ENCODE assay signal across 13 cellular contexts in the genomic region with DNA sequence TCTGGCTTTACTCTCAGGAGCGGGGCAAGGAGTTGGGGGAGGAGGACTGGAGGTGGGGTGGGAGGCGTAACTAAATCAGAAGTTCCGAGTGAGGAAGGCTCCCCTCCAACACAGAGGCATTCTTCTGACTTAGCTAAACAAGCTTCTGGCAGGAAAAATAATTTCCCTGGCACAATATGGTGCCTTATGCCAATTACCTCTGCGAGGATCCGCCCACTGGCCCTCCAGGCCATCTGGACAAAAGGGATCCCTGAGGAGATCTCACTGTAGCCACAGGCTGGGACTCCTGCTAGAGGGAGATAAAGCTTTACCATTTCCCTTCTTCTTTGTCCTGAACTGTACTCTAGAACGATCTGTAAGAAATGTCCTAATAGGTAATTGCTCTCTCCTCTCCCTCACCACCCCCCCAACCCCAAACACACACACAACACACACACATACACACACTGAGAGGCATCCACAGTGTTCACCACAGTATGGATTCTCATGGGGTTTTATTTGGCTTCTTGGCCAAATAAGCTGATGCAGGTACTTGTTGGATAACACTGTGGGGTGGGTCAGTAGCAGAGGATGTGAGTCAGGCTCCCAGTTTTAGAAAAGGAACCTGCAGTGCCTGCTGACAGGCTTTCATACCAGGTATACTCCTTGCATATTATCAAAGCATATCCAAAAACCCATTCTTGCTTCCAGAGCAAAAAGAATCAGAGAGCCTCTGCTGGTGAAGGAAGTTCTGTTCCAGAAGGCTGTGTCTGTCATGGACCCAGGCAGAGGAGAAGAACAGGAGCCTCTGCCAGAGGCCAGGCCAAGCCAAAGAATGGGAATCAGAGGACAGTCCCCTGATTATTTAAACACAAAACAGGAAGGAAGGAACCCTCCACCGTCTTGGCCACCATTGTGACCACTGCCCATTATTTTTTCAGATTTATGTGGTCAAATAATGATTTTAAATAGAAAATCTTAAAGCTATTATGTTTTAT.
DNase-seq lines count a peak whose midpoint lies in the region; ATAC-seq and TF ChIP-seq lines count a peak whose summit lies in the region.
"Had no signal": no experiment of that assay in that cellular context is flagged by ENCODE, and none has a peak within 500 bp of the region (broad histone marks: within the 10 kb centered on the region; RNA-seq: fewer than 3 reads in every experiment).

No MANE protein-coding gene starts in this region.

- no peaks in the 10 kb centered on the region for H3K79me2 ChIP-seq in mammary epithelial cell (ENCODE audit: insufficient read depth, low read length)

- H3K36me3 ChIP-seq in mammary epithelial cell (ENCODE audit: insufficient read depth, low read length): no peaks in the 10 kb centered on the region
- no peaks in the 10 kb centered on the region for H3K36me3 ChIP-seq in mucosa of descending colon (ENCODE audit: low read depth)
- H3K36me3 ChIP-seq: SJSA1 had no signal

- no peaks in the 10 kb centered on the region for H3K4me1 Mint-ChIP-seq in activated CD4-positive, alpha-beta T cell treated with anti-CD3 and anti-CD28 coated beads, Interleukin-2, amount 10 ng/mL, durations not matched to agents 7 days and 5 days

- peaks cover 6% of the 10 kb centered on the region for H3K27me3 Mint-ChIP-seq in activated CD4-positive, alpha-beta T cell treated with anti-CD3 and anti-CD28 coated beads, Interleukin-2, amount 10 ng/mL, durations not matched to agents 7 days and 5 days

- in situ Hi-C loops in mammary epithelial cell (cut with MboI; ENCODE audit: low sequenced_read_pairs in 2 of 2): no loop called here

- TF ChIP-seq CTCF in mammary epithelial cell (conservative IDR thresholded peaks at IDR 0.05 in 1 of 2, IDR thresholded peaks at IDR 0.05 in 1 of 2; ENCODE audit: extremely low read depth in 1 of 2, insufficient read depth in 1 of 2, low read depth in 1 of 2, low read length in 2 of 2): peak in 1 of 2 donors; percentile 7
- TF ChIP-seq CTCF in mucosa of descending colon (IDR thresholded peaks at IDR 0.05): no peak

- no peak overlapping the region for H3K4me3 ChIP-seq in mammary epithelial cell (replicated peaks in 1 of 3; ENCODE audit: insufficient read depth in 1 of 3, low read depth in 2 of 3, low read length in 3 of 3)
- no peak overlapping the region for H3K4me3 ChIP-seq in right cardiac atrium (ENCODE audit: low read length)
- H3K4me3 ChIP-seq in mucosa of descending colon: no peak overlapping the region
- H3K4me3 ChIP-seq: coronary artery, SJSA1 had no signal

- H3K27ac Mint-ChIP-seq in activated CD4-positive, alpha-beta T cell treated with anti-CD3 and anti-CD28 coated beads, Interleukin-2, amount 10 ng/mL, durations not matched to agents 7 days and 5 days: no peak overlapping the region

- DNase-seq in DMS 273 (lab: John Stamatoyannopoulos, UW; ENCODE audit: unreplicated experiment) (peak; percentile 97), NCI-H2171 (lab: John Stamatoyannopoulos, UW) (peak; percentile 33), mammary epithelial cell (peak; percentile 77), right cardiac atrium (peak in 1 of 3 donors; percentile 59), mucosa of descending colon (no peak)
- no peak for DNase-seq in stimulated activated naive CD4-positive, alpha-beta T cell (lab: John Stamatoyannopoulos, UW)
- no peak for DNase-seq in activated CD4-positive, alpha-beta T cell treated with anti-CD3 and anti-CD28 coated beads, Interleukin-2, amount 10 ng/mL, durations not matched to agents 7 days and 5 days
- DNase-seq: activated CD8-positive, alpha-beta memory T cell treated with anti-CD3 and anti-CD28 coated beads, Interleukin-2, amount 50 U/mL, for 48 hours; DMS153; MV-4-11 had no signal

- H3K36me3 Mint-ChIP-seq in activated CD4-positive, alpha-beta T cell treated with anti-CD3 and anti-CD28 coated beads, Interleukin-2, amount 10 ng/mL, durations not matched to agents 7 days and 5 days (ENCODE audit: low read depth): no peaks in the 10 kb centered on the region

- H3K9me3 ChIP-seq in mammary epithelial cell (replicated peaks; ENCODE audit: insufficient read depth, low read length) (no peaks in the 10 kb centered on the region), right cardiac atrium (ENCODE audit: control insufficient read depth, low read length) (no peaks in the 10 kb centered on the region), mucosa of descending colon (no peaks in the 10 kb centered on the region)
- H3K9me3 ChIP-seq: SJSA1 had no signal

- H3K4me1 ChIP-seq in mammary epithelial cell (ENCODE audit: insufficient read depth, low read length) (peaks cover 26% of the 10 kb centered on the region), right cardiac atrium (ENCODE audit: control insufficient read depth, insufficient read depth, low read length) (peaks cover 6% of the 10 kb centered on the region), mucosa of descending colon (ENCODE audit: low read depth) (no peaks in the 10 kb centered on the region)
- H3K4me1 ChIP-seq: SJSA1 had no signal

- no peak overlapping the region for H3K4me3 Mint-ChIP-seq in activated CD4-positive, alpha-beta T cell treated with anti-CD3 and anti-CD28 coated beads, Interleukin-2, amount 10 ng/mL, durations not matched to agents 7 days and 5 days

- peak overlapping the region; percentile 52 for H3K27ac ChIP-seq in mammary epithelial cell (ENCODE audit: insufficient read depth, low read depth, low read length)
- H3K27ac ChIP-seq in right cardiac atrium (ENCODE audit: low read length): peak overlapping the region; percentile 43
- H3K27ac ChIP-seq: SJSA1 had no signal

- intact Hi-C loops in mammary epithelial cell (cut with micrococcal nuclease): loop anchor here (1.0 kb wide), 1 partner anchor 168 kb away; no protein-coding TSS in a partner anchor
- intact Hi-C loops in right cardiac atrium (cut with DNase I): no loop called here
- intact Hi-C loops in mucosa of descending colon (cut with DNase I, micrococcal nuclease): no loop called here

- peaks cover 4% of the 10 kb centered on the region for H3K9me3 Mint-ChIP-seq in activated CD4-positive, alpha-beta T cell treated with anti-CD3 and anti-CD28 coated beads, Interleukin-2, amount 10 ng/mL, durations not matched to agents 7 days and 5 days

- TSS peak; percentile 35 for BruUV-seq in mammary epithelial cell (replicated peaks; lab: Mats Ljungman, UMichigan)

- POLR2A ChIA-PET in activated CD4-positive, alpha-beta T cell treated with anti-CD3 and anti-CD28 coated beads, Interleukin-2, amount 10 ng/mL, durations not matched to agents 7 days and 5 days (lab: Charles Lee): no interaction called here

- no peaks in the 10 kb centered on the region for H4K20me1 ChIP-seq in mammary epithelial cell (ENCODE audit: insufficient read depth, low read length)

- ATAC-seq in right cardiac atrium (peak; percentile 52 to 68), mucosa of descending colon (no peak), HG02642 (IDR thresholded peaks at IDR 0.05; ENCODE audit: poor library complexity, unreplicated experiment) (no peak)

- H3K27me3 ChIP-seq in mammary epithelial cell (ENCODE audit: insufficient read depth, low read length) (no peaks in the 10 kb centered on the region), right cardiac atrium (ENCODE audit: control insufficient read depth, insufficient read depth) (no peaks in the 10 kb centered on the region)
- H3K27me3 ChIP-seq: SJSA1 had no signal

- H2AFZ ChIP-seq in mammary epithelial cell (ENCODE audit: low read depth, low read length): peak overlapping the region; percentile 78

- H3K4me2 ChIP-seq in mammary epithelial cell (ENCODE audit: insufficient read depth, low read depth, low read length): peak overlapping the region; percentile 46

- no peak overlapping the region for H3K9ac ChIP-seq in mammary epithelial cell (ENCODE audit: insufficient read depth, low read length)

- CTCF ChIA-PET in mammary epithelial cell (lab: Charles Lee; ENCODE audit: low non-redundant PET): interaction anchor here (0.6 kb wide), 1 partner anchor 108 kb away, joined by 3 read pairs; no protein-coding TSS in a partner anchor
- CTCF ChIA-PET in activated CD4-positive, alpha-beta T cell treated with anti-CD3 and anti-CD28 coated beads, Interleukin-2, amount 10 ng/mL, durations not matched to agents 7 days and 5 days (lab: Charles Lee): no interaction called here

- WGBS in mammary epithelial cell (ENCODE audit: low coverage, missing lambda C conversion rate): 63% methylated on average over 3 of the region's 7 CpGs
- WGBS in right cardiac atrium: 68% methylated on average over 7 of the region's 7 CpGs

- dilution Hi-C loops in mammary epithelial cell (cut with HindIII; ENCODE audit: low sequenced_read_pairs): no loop called here

Comparison
In these comparisons a context has a peak if more than half of its experiments do, and no peak if none do; other contexts are left out.
1. DNase-seq: peak in DMS 273 (single experiment), NCI-H2171 (single experiment) and mammary epithelial cell (single experiment); none in mucosa of descending colon (0 of 3), stimulated activated naive CD4-positive, alpha-beta T cell (0 of 6) and activated CD4-positive, alpha-beta T cell treated with anti-CD3 and anti-CD28 coated beads, Interleukin-2, amount 10 ng/mL, durations not matched to agents 7 days and 5 days (single experiment).
2. ATAC-seq: peak in right cardiac atrium (2 of 2); none in mucosa of descending colon (single experiment) and HG02642 (single experiment).